27 cellular contexts compared by ENCODE assay signal in the genomic region with DNA sequence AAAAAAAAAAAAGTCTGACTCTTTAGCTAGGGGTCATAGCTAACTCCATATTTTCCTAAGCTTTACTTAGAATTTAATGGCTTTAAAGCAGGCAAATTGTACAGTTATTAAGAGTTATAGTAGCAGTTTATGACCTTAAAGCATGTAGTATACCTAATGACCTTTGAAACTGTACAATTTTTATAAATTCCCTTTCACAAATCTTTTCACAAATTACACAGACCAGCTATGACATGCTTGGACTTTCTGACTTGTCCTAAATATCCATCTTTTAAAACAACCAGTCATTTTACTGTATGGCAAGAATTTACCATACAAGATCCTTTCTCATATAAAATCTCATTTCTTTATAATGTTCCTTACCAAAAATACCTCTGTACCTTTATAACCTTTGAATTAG.
"Had no signal": no experiment of that assay in that cellular context is flagged by ENCODE, and none has a peak within 500 bp of the region (broad histone marks: within the 10 kb centered on the region; RNA-seq: fewer than 3 reads in every experiment).

No MANE protein-coding gene starts in this region.

- H3K27me3 ChIP-seq: suprapubic skin, testis, thyroid gland, tibial nerve, transverse colon, upper lobe of left lung, upper lobe of right lung, uterus, vagina had no signal

- H3K4me3 ChIP-seq: stomach, suprapubic skin, testis, thoracic aorta, thyroid gland, tibial artery, tibial nerve, transverse colon, upper lobe of left lung, upper lobe of right lung, uterus, vagina had no signal

- H3K9me3 ChIP-seq: suprapubic skin, testis, thoracic aorta, thyroid gland, transverse colon, upper lobe of left lung, upper lobe of right lung, uterus, vagina had no signal

- ATAC-seq: stimulated activated effector memory CD8-positive, alpha-beta T cell treated with anti-CD3 and anti-CD28 coated beads, Interleukin-12 subunit alpha, Interleukin-12 subunit beta, amount 100 ng/mL, for 72 hours; stimulated activated memory B cell treated with anti-CD40 and anti-IgM and Interleukin-4, amounts not matched to agents 10 μg/mL and 1 μg/mL and 100 μg/mL, for 72 hours; stimulated activated naive B cell treated with anti-CD40 and anti-IgM and Interleukin-4, amounts not matched to agents 10 μg/mL and 1 μg/mL and 100 μg/mL, for 72 hours; stimulated activated naive CD8-positive, alpha-beta T cell treated with anti-CD3 and anti-CD28 coated beads, Interleukin-15, amount 100 ng/mL, for 72 hours; stimulated activated naive CD8-positive, alpha-beta T cell treated with anti-CD3 and anti-CD28 coated beads, Interleukin-15, Interleukin-2, amounts not matched to agents 100 U/mL and 50 U/mL, for 24 hours; upper lobe of right lung had no signal

- FAIRE-seq: urothelium cell line had no signal

- H3K36me3 ChIP-seq: stomach, suprapubic skin, thoracic aorta, thyroid gland, tibial artery, tibial nerve, transverse colon, upper lobe of left lung, upper lobe of right lung, uterus, vagina had no signal

- H3K4me1 ChIP-seq: tibial artery, uterus, vagina had no signal

- H3K27ac ChIP-seq: stomach, suprapubic skin, testis, thoracic aorta, thyroid gland, tibial artery, tibial nerve, transverse colon, upper lobe of left lung, upper lobe of right lung, uterus, vagina had no signal

- DNase-seq: stimulated activated CD4-positive, alpha-beta T cell treated with anti-CD3 and anti-CD28 coated beads, Interleukin-2, amount 100 ng/mL, for 48 hours; stimulated activated CD4-positive, alpha-beta T cell treated with anti-CD3 and anti-CD28 coated beads, Interleukin-4, amount 100 ng/mL, for 1 hour; stimulated activated CD4-positive, alpha-beta T cell treated with anti-CD3 and anti-CD28 coated beads, Interleukin-4, amount 100 ng/mL, for 24 hours; stimulated activated CD4-positive, alpha-beta T cell treated with anti-CD3 and anti-CD28 coated beads, Interleukin-4, amount 100 ng/mL, for 4 hours; stimulated activated CD8-positive, alpha-beta memory T cell treated with anti-CD3 and anti-CD28 coated beads, Interleukin-4, amount 100 ng/mL, for 48 hours; stimulated activated naive B cell treated with anti-CD40 and anti-IgM and Interleukin-4, amounts not matched to agents 10 μg/mL and 1 μg/mL and 100 μg/mL, for 72 hours; stimulated activated naive CD4-positive, alpha-beta T cell; stimulated activated naive CD4-positive, alpha-beta T cell treated with Interleukin-2 at 50 U/mL for 16 hours; stimulated activated naive CD8-positive, alpha-beta T cell treated with anti-CD3 and anti-CD28 coated beads, Interleukin-15, amount 100 ng/mL, for 72 hours; stimulated activated naive CD8-positive, alpha-beta T cell treated with anti-CD3 and anti-CD28 coated beads, Interleukin-15, Interleukin-2, amounts not matched to agents 100 U/mL and 50 U/mL, for 24 hours; stomach; substantia nigra; testis; thyroid gland; tibial artery; transverse colon; trophoblast cell; upper lobe of left lung; upper lobe of right lung; uterus had no signal
